Comparison of ENCODE assay signal across 8 cellular contexts in genomic region chr1:1658583-1659549, GRCh38. TPM values are rescaled to one million over a fixed set of nuclear protein-coding genes. Genes with fewer than 3 reads are reported as not detected.
DNase-seq lines count a peak whose midpoint lies in the region; ATAC-seq lines count a peak whose summit lies in the region.

TSS of gene CDK11B (minus strand) at chr1:1659004. CDS start at chr1:1657485, 1,519 bp downstream.

- peak; percentile 97 for DNase-seq in CMK (ENCODE audit: low read depth)
- peak; percentile 96 for DNase-seq in HS-5 (ENCODE audit: low read depth)
- DNase-seq in NK-92 (lab: John Stamatoyannopoulos, UW; ENCODE audit: unreplicated experiment) = peak; percentile 75
- DNase-seq in activated CD8-positive, alpha-beta memory T cell treated with anti-CD3 and anti-CD28 coated beads for 1 hour (ENCODE audit: extremely low read depth in 1 of 2, low read depth in 1 of 2) = peak; percentile 91 to 96
- peak; percentile 94 for DNase-seq in effector CD4-positive, alpha-beta T cell
- DNase-seq in lung microvascular endothelial cell (ENCODE audit: low read depth in 2 of 2) = peak; percentile 97 to 99
- peak; percentile 89 to 99 (median 99) for DNase-seq in stimulated activated CD4-positive, alpha-beta T cell treated with anti-CD3 and anti-CD28 coated beads, TNF-alpha, amount 100 ng/mL, for 48 hours (ENCODE audit: low read depth in 3 of 3)

- ATAC-seq in GM19468 (IDR thresholded peaks at IDR 0.05; ENCODE audit: extremely low read depth, unreplicated experiment) = peak; percentile 75

RNA-seq across cellular contexts. Expression of gene CDK11B, which starts in this region (rescaled TPM):
- total RNA-seq in lung microvascular endothelial cell = 4.6 and 5.8 TPM in 2 replicates

Comparison
In these comparisons a context has a peak if more than half of its experiments do, and no peak if none do; other contexts are left out.
1. Peak in every context shown above with its lines: DNase-seq and ATAC-seq.